8 cellular contexts compared by ENCODE assay signal in genomic region chr7:150219941-150220658, GRCh38.
DNase-seq lines count a peak whose midpoint lies in the region; ATAC-seq, FAIRE-seq and TF ChIP-seq lines count a peak whose summit lies in the region.
"Not testable (repeated sequence)": the region's sequence is repeated elsewhere in the genome, so short reads cannot be mapped to it uniquely, and the experiment has no call there.

No MANE protein-coding gene starts in this region.

- not testable (repeated sequence) for H3K4me2 ChIP-seq in neural cell (ENCODE audit: low read length)

- FAIRE-seq in kidney (lab: Jason Lieb, UNC): not testable (repeated sequence)

- H3K4me3 ChIP-seq in WERI-Rb-1 (ENCODE audit: low read depth, low read length) (peak overlapping the region; percentile 50), neural cell (ENCODE audit: low read length) (peak overlapping the region; percentile 63)
- not testable (repeated sequence) for H3K4me3 ChIP-seq in kidney (ENCODE audit: low read length in 2 of 2)

- not testable (repeated sequence) for H3F3A ChIP-seq in neural cell (ENCODE audit: insufficient read depth, low read length, poor library complexity, severe bottlenecking)

- not testable (repeated sequence) for H3K27ac ChIP-seq in WERI-Rb-1; kidney (ENCODE audit: low read depth in 2 of 2, low read length in 2 of 2); neural cell (ENCODE audit: low read length)

- not testable (repeated sequence) for TF ChIP-seq CTCF in WERI-Rb-1 (IDR thresholded peaks at IDR 0.05; ENCODE audit: low read depth, low read length); kidney (IDR thresholded peaks at IDR 0.05; ENCODE audit: borderline replicate concordance, extremely low read depth, insufficient read depth); neural cell (IDR thresholded peaks at IDR 0.05; ENCODE audit: poor library complexity, severe bottlenecking)

- not testable (repeated sequence) for H3K9me2 ChIP-seq in neural cell (ENCODE audit: insufficient read depth, low read length)

- not testable (repeated sequence) for H2AFZ ChIP-seq in neural cell (ENCODE audit: low read depth, low read length)

- H3K4me1 ChIP-seq in kidney (ENCODE audit: control insufficient read depth in 1 of 2, insufficient read depth in 1 of 2, low read depth in 1 of 2, low read length in 2 of 2): not testable (repeated sequence)

- H3K79me2 ChIP-seq in neural cell (replicated peaks; ENCODE audit: insufficient read depth, low read length): not testable (repeated sequence)

- peak; percentile 16 for ATAC-seq in Right ventricle myocardium inferior

- intact Hi-C loops in Right ventricle myocardium inferior (cut with DNase I); kidney (cut with DNase I): not testable (repeated sequence)

- H3K9me3 ChIP-seq in WERI-Rb-1 (ENCODE audit: severe bottlenecking); kidney (ENCODE audit: control insufficient read depth in 1 of 2, low read length in 2 of 2); neural cell (ENCODE audit: low read length): not testable (repeated sequence)

- not testable (repeated sequence) for H3K9ac ChIP-seq in kidney (ENCODE audit: low read length in 2 of 2); neural cell (ENCODE audit: low read length)

- not testable (repeated sequence) for TF ChIP-seq RAD21 in neural cell (conservative IDR thresholded peaks at IDR 0.05)

- DNase-seq in DMS 273 (lab: John Stamatoyannopoulos, UW; ENCODE audit: unreplicated experiment): peak; percentile 59
- DNase-seq in NCI-H1105 treated with DMSO at 0.1 percent for 48 hours (lab: John Stamatoyannopoulos, UW): peak; percentile 19
- peak; percentile 15 for DNase-seq in WERI-Rb-1
- DNase-seq in cerebellar cortex (ENCODE audit: low spot score): peak; percentile 1
- DNase-seq in Right ventricle myocardium inferior (ENCODE audit: missing footprints): not testable (repeated sequence)
- peak; percentile 39 for DNase-seq in kidney
- peak; percentile 7 for DNase-seq in stimulated activated CD4-positive, alpha-beta T cell treated with anti-CD3 and anti-CD28 coated beads, Interleukin-15, amount 100 ng/mL, for 24 hours

- not testable (repeated sequence) for H3K36me3 ChIP-seq in WERI-Rb-1; kidney (ENCODE audit: control insufficient read depth in 1 of 2, insufficient read depth in 2 of 2, low read length in 2 of 2); neural cell (ENCODE audit: insufficient read depth, low read length)

- not testable (repeated sequence) for H3K27me3 ChIP-seq in WERI-Rb-1 (ENCODE audit: insufficient read depth, low read depth, severe bottlenecking)
- peaks cover 21% of the 10 kb centered on the region for H3K27me3 ChIP-seq in neural cell (ENCODE audit: insufficient read depth, low read depth, low read length)

- H4K20me1 ChIP-seq in neural cell (ENCODE audit: insufficient read depth): not testable (repeated sequence)

- not testable (repeated sequence) for TF ChIP-seq EP300 in neural cell (conservative IDR thresholded peaks at IDR 0.05; ENCODE audit: poor library complexity, severe bottlenecking)
